In genomic region chr14:49607583-49607982, GRCh38 we compare ENCODE assay signal across 28 cellular contexts.
"Had no signal": no experiment of that assay in that cellular context is flagged by ENCODE, and none has a peak within 500 bp of the region (broad histone marks: within the 10 kb centered on the region; RNA-seq: fewer than 3 reads in every experiment).

No MANE protein-coding gene starts in this region.

- H3K27ac Mint-ChIP-seq: natural killer cell treated with Interleukin-12 subunit alpha and Interleukin-12 subunit beta and Interleukin-15 and Interleukin-18, amount 100 ng/mL, for 72 hours; stimulated activated effector memory CD8-positive, alpha-beta T cell treated with anti-CD3 and anti-CD28 coated beads, Interleukin-12 subunit alpha, Interleukin-12 subunit beta, amount 100 ng/mL, for 72 hours; stimulated activated naive CD8-positive, alpha-beta T cell treated with anti-CD3 and anti-CD28 coated beads, Interleukin-15, Interleukin-2, amounts not matched to agents 100 ng/mL and 50 ng/mL, for 24 hours had no signal

- H3K4me1 ChIP-seq: left lung, lower lobe of right lung, pancreas, prostate gland, spleen, suprapubic skin, tibial artery, upper lobe of right lung had no signal

- H3K36me3 ChIP-seq: lower lobe of right lung, pancreas, prostate gland, suprapubic skin, thoracic aorta had no signal

- FAIRE-seq: keratinocyte, pancreas, urothelium cell line had no signal

- ATAC-seq: left cardiac atrium; left lung; lower lobe of right lung; naive thymus-derived CD4-positive, alpha-beta T cell; natural killer cell treated with Interleukin-12 subunit alpha and Interleukin-12 subunit beta and Interleukin-15 and Interleukin-18, amount 100 ng/mL, for 72 hours; pancreas; right cardiac atrium; sciatic nerve; stimulated activated effector memory CD8-positive, alpha-beta T cell treated with anti-CD3 and anti-CD28 coated beads, Interleukin-12 subunit alpha, Interleukin-12 subunit beta, amount 100 ng/mL, for 72 hours; upper lobe of right lung had no signal

- H3K9me3 Mint-ChIP-seq: naive thymus-derived CD4-positive, alpha-beta T cell; natural killer cell treated with Interleukin-12 subunit alpha and Interleukin-12 subunit beta and Interleukin-15 and Interleukin-18, amount 100 ng/mL, for 72 hours; stimulated activated effector memory CD8-positive, alpha-beta T cell treated with anti-CD3 and anti-CD28 coated beads, Interleukin-12 subunit alpha, Interleukin-12 subunit beta, amount 100 ng/mL, for 72 hours; stimulated activated naive CD8-positive, alpha-beta T cell treated with anti-CD3 and anti-CD28 coated beads, Interleukin-15, Interleukin-2, amounts not matched to agents 100 ng/mL and 50 ng/mL, for 24 hours had no signal

- H3K27ac ChIP-seq: left lung, lower lobe of right lung, pancreas, prostate gland, skin epidermis, spleen, suprapubic skin, thoracic aorta, tibial artery, upper lobe of right lung had no signal

- H3K27me3 Mint-ChIP-seq: naive thymus-derived CD4-positive, alpha-beta T cell; natural killer cell treated with Interleukin-12 subunit alpha and Interleukin-12 subunit beta and Interleukin-15 and Interleukin-18, amount 100 ng/mL, for 72 hours; stimulated activated naive CD8-positive, alpha-beta T cell treated with anti-CD3 and anti-CD28 coated beads, Interleukin-15, Interleukin-2, amounts not matched to agents 100 ng/mL and 50 ng/mL, for 24 hours had no signal

- DNase-seq: hippocampal formation; kidney glomerular epithelial cell; left cardiac atrium; left lung; lower lobe of right lung; mammary epithelial cell; mesenchymal stem cell; naive thymus-derived CD4-positive, alpha-beta T cell; pancreas; posterior cingulate gyrus; retina; right cardiac atrium; spleen; stimulated activated CD4-positive, alpha-beta T cell treated with anti-CD3 and anti-CD28 coated beads, Interleukin-4, amount 100 ng/mL, for 24 hours; stimulated activated naive CD4-positive, alpha-beta T cell; tibial artery; trophoblast cell; upper lobe of right lung had no signal

- H3K4me3 Mint-ChIP-seq: naive thymus-derived CD4-positive, alpha-beta T cell; natural killer cell treated with Interleukin-12 subunit alpha and Interleukin-12 subunit beta and Interleukin-15 and Interleukin-18, amount 100 ng/mL, for 72 hours; stimulated activated effector memory CD8-positive, alpha-beta T cell treated with anti-CD3 and anti-CD28 coated beads, Interleukin-12 subunit alpha, Interleukin-12 subunit beta, amount 100 ng/mL, for 72 hours; stimulated activated naive CD8-positive, alpha-beta T cell treated with anti-CD3 and anti-CD28 coated beads, Interleukin-15, Interleukin-2, amounts not matched to agents 100 ng/mL and 50 ng/mL, for 24 hours had no signal

- H3K9me3 ChIP-seq: left lung, lower lobe of right lung, pancreas, prostate gland, spleen, suprapubic skin, thoracic aorta, tibial artery, upper lobe of right lung had no signal

- H3K27me3 ChIP-seq: left lung, pancreas, spleen, suprapubic skin, tibial artery, upper lobe of right lung had no signal

- H3K4me3 ChIP-seq: left lung, lower lobe of right lung, pancreas, prostate gland, skin epidermis, spleen, suprapubic skin, thoracic aorta, tibial artery, upper lobe of right lung had no signal
